In genomic region chr2:64359176-64359891, GRCh38 we compare ENCODE assay signal across 9 cellular contexts.
A peak's percentile ranks its signal among the peaks of the same experiment; 100 is the strongest.
DNase-seq lines count a peak whose midpoint lies in the region; ATAC-seq and TF ChIP-seq lines count a peak whose summit lies in the region.
"Had no signal": no experiment of that assay in that cellular context is flagged by ENCODE, and none has a peak within 500 bp of the region (broad histone marks: within the 10 kb centered on the region; RNA-seq: fewer than 3 reads in every experiment).

No MANE protein-coding gene starts in this region.

- no peaks in the 10 kb centered on the region for H3K36me3 ChIP-seq in upper lobe of right lung

- H3K4me3 ChIP-seq in coronary artery (no peak overlapping the region), upper lobe of right lung (no peak overlapping the region)

- no peaks in the 10 kb centered on the region for H3K9me3 Mint-ChIP-seq in type B pancreatic cell
- no peaks in the 10 kb centered on the region for H3K9me3 Mint-ChIP-seq in activated CD4-positive, alpha-beta T cell treated with anti-CD3 and anti-CD28 coated beads for 36 hours (ENCODE audit: low read depth)

- TF ChIP-seq CTCF in coronary artery (IDR thresholded peaks at IDR 0.05): no peak
- TF ChIP-seq CTCF in type B pancreatic cell (conservative IDR thresholded peaks at IDR 0.05): no peak
- no peak for TF ChIP-seq CTCF in upper lobe of right lung (IDR thresholded peaks at IDR 0.05)

- CTCF ChIA-PET in activated CD4-positive, alpha-beta T cell treated with anti-CD3 and anti-CD28 coated beads for 36 hours (lab: Charles Lee): interaction anchor here (0.6 kb wide), 1 partner anchor 136 kb away, joined by 3 read pairs; no protein-coding TSS in a partner anchor

- H3K36me3 Mint-ChIP-seq in type B pancreatic cell: no peaks in the 10 kb centered on the region
- H3K36me3 Mint-ChIP-seq in activated CD4-positive, alpha-beta T cell treated with anti-CD3 and anti-CD28 coated beads for 36 hours (ENCODE audit: low read depth): no peaks in the 10 kb centered on the region

- DNase-seq in coronary artery (ENCODE audit: low spot score) (no peak), type B pancreatic cell (ENCODE audit: extremely low spot score, unreplicated experiment) (no peak), upper lobe of right lung (no peak)
- DNase-seq in activated CD4-positive, alpha-beta T cell treated with anti-CD3 and anti-CD28 coated beads for 36 hours: no peak
- DNase-seq in activated naive CD4-positive, alpha-beta T cell treated with anti-CD3 and anti-CD28 coated beads, Interleukin-2, amount 50 U/mL, for 16 hours: no peak
- no peak for DNase-seq in stimulated activated naive CD4-positive, alpha-beta T cell treated with Interleukin-2 at 50 U/mL for 16 hours (lab: John Stamatoyannopoulos, UW)
- DNase-seq: NCI-H1092 treated with DMSO at 0.1 percent for 48 hours had no signal

- H3K27ac ChIP-seq in coronary artery: peak overlapping the region; percentile 65 to 80
- no peak overlapping the region for H3K27ac ChIP-seq in upper lobe of right lung

- peaks cover 8% of the 10 kb centered on the region for H3K27me3 Mint-ChIP-seq in type B pancreatic cell
- peaks cover 22% of the 10 kb centered on the region for H3K27me3 Mint-ChIP-seq in activated CD4-positive, alpha-beta T cell treated with anti-CD3 and anti-CD28 coated beads for 36 hours

- no peak overlapping the region for H3K4me3 Mint-ChIP-seq in type B pancreatic cell
- H3K4me3 Mint-ChIP-seq in activated CD4-positive, alpha-beta T cell treated with anti-CD3 and anti-CD28 coated beads for 36 hours: no peak overlapping the region

- peaks cover 8% of the 10 kb centered on the region for H3K4me1 ChIP-seq in upper lobe of right lung

- no peaks in the 10 kb centered on the region for H3K9me3 ChIP-seq in upper lobe of right lung

- ATAC-seq in GM21367 (IDR thresholded peaks at IDR 0.05; ENCODE audit: unreplicated experiment) (peak; percentile 39), HG03342 (IDR thresholded peaks at IDR 0.05; ENCODE audit: unreplicated experiment) (peak; percentile 49), upper lobe of right lung (no peak)
- no peak for ATAC-seq in activated CD4-positive, alpha-beta T cell treated with anti-CD3 and anti-CD28 coated beads for 36 hours

- intact Hi-C loops in upper lobe of right lung (cut with DNase I): no loop called here
- intact Hi-C loops in activated CD4-positive, alpha-beta T cell treated with anti-CD3 and anti-CD28 coated beads for 36 hours (cut with DNase I, micrococcal nuclease): no loop called here

- peaks cover 27% of the 10 kb centered on the region for H3K4me1 Mint-ChIP-seq in type B pancreatic cell (ENCODE audit: unreplicated experiment)
- peaks cover 8% of the 10 kb centered on the region for H3K4me1 Mint-ChIP-seq in activated CD4-positive, alpha-beta T cell treated with anti-CD3 and anti-CD28 coated beads for 36 hours

- peak overlapping the region; percentile 97 for H3K27ac Mint-ChIP-seq in type B pancreatic cell
- H3K27ac Mint-ChIP-seq in activated CD4-positive, alpha-beta T cell treated with anti-CD3 and anti-CD28 coated beads for 36 hours: no peak overlapping the region

- POLR2A ChIA-PET in activated CD4-positive, alpha-beta T cell treated with anti-CD3 and anti-CD28 coated beads for 36 hours (lab: Charles Lee): no interaction called here

- H3K27me3 ChIP-seq in upper lobe of right lung: no peaks in the 10 kb centered on the region

Comparison
In these comparisons a context has a peak if more than half of its experiments do, and no peak if none do; other contexts are left out.
1. ATAC-seq: peak in GM21367 (single experiment) and HG03342 (single experiment); none in upper lobe of right lung (single experiment) and activated CD4-positive, alpha-beta T cell treated with anti-CD3 and anti-CD28 coated beads for 36 hours (single experiment).